ENCODE assay signal across 8 cellular contexts in genomic region chr19:48746738-48747575, GRCh38. TPM values are rescaled to one million over a fixed set of nuclear protein-coding genes. Genes with fewer than 3 reads are reported as not detected.
DNase-seq lines count a peak whose midpoint lies in the region; ATAC-seq and TF ChIP-seq lines count a peak whose summit lies in the region.

Gene IZUMO1 (minus strand): TSS chr19:48746909. CDS start chr19:48745859, 1,050 bp downstream.

- H3K56ac ChIP-seq in H9 (ENCODE audit: insufficient read length, low read depth, low read length) = no peak within 1 kb of the TSS

- peak within 1 kb of the TSS; percentile 71 for H3K4me2 ChIP-seq in H9 (ENCODE audit: insufficient read depth, insufficient read length, low read length)
- H3K4me2 ChIP-seq in skeletal muscle satellite cell (ENCODE audit: low read length) = peak within 1 kb of the TSS; percentile 83

- no peak within 1 kb of the TSS for H2AK5ac ChIP-seq in H9 (ENCODE audit: insufficient read length, low read length)

- peaks cover 4% of the 10 kb centered on the region; the same call in 1 of the 2 replicates for H3K79me2 ChIP-seq in H9 (ENCODE audit: insufficient read depth, low read length)

- peaks cover 5% of the 10 kb centered on the region for H3K23me2 ChIP-seq in H9 (ENCODE audit: insufficient read length, low read depth, low read length, poor library complexity, severe bottlenecking)

- H2BK20ac ChIP-seq in H9 (ENCODE audit: low read depth, low read length, poor library complexity, severe bottlenecking) = no peak within 1 kb of the TSS

- H2BK5ac ChIP-seq in H9 (ENCODE audit: insufficient read length, low read length) = no peak within 1 kb of the TSS

- no CpG with 5 or more reads among the region's 31 CpGs for WGBS in H9 (ENCODE audit: extremely low coverage, insufficient read length, low lambda C conversion rate)

- H2AFZ ChIP-seq in H9 (ENCODE audit: low read length) = no peak within 1 kb of the TSS

- H3K36me3 ChIP-seq in skeletal muscle satellite cell (ENCODE audit: insufficient read depth, low read length) = no peaks in the 10 kb centered on the region

- H3K4me1 Mint-ChIP-seq in H9 = peaks cover 22 to 29% of the 10 kb centered on the region in 2 experiments

- H3K27ac ChIP-seq in H9 (ENCODE audit: insufficient read length, low read depth, low read length) = no peak within 1 kb of the TSS

- peak within 1 kb of the TSS; percentile 95 to 96 (median 95); a peak in 5 of 7 replicates for H3K27ac Mint-ChIP-seq in H9

- TF ChIP-seq CTCF in H9 (conservative IDR thresholded peaks at IDR 0.05) = no peak

- H3K27me3 ChIP-seq in H9 (ENCODE audit: insufficient read depth, low read length) (no peaks in the 10 kb centered on the region), skeletal muscle satellite cell (ENCODE audit: control insufficient read depth, insufficient read depth, low read length) (peaks cover 17% of the 10 kb centered on the region)

- no peaks in the 10 kb centered on the region for H3K9me3 ChIP-seq in H9 (ENCODE audit: control insufficient read depth, low read depth, low read length)
- H3K9me3 ChIP-seq in skeletal muscle satellite cell (replicated peaks; ENCODE audit: low read length) = no peaks in the 10 kb centered on the region

- no peak within 1 kb of the TSS for H2BK12ac ChIP-seq in H9 (ENCODE audit: insufficient read length, low read depth, low read length)

- no peak within 1 kb of the TSS for H3K23ac ChIP-seq in H9 (ENCODE audit: insufficient read length, low read depth, low read length)

- H4K8ac ChIP-seq in H9 (replicated peaks; ENCODE audit: insufficient read length, low read depth, low read length) = no peak within 1 kb of the TSS

- peaks cover 6% of the 10 kb centered on the region for H3K79me1 ChIP-seq in H9 (ENCODE audit: insufficient read depth, low read depth, low read length, poor library complexity, severe bottlenecking)

- H3K18ac ChIP-seq in H9 (ENCODE audit: insufficient read length, low read depth, low read length) = peak within 1 kb of the TSS; percentile 81

- H3K4me1 ChIP-seq in H9 (ENCODE audit: insufficient read depth, low read length) = peaks cover 4% of the 10 kb centered on the region; the same call in 1 of the 2 replicates
- H3K4me1 ChIP-seq in skeletal muscle satellite cell (ENCODE audit: control insufficient read depth, insufficient read depth, low read length) = peaks cover 2% of the 10 kb centered on the region

- no peak within 1 kb of the TSS; the same call in 1 of the 2 replicates for H3K4ac ChIP-seq in H9 (ENCODE audit: low read depth, low read length)

- H2BK15ac ChIP-seq in H9 (ENCODE audit: low read depth, low read length) = no peak within 1 kb of the TSS

- peaks cover 21 to 33% (median 30%) of the 10 kb centered on the region in 3 experiments; a peak in 6 of 7 replicates for H3K36me3 Mint-ChIP-seq in H9 (ENCODE audit: insufficient read depth in 1 of 3, low read depth in 3 of 3)

- H3T11ph ChIP-seq in H9 (ENCODE audit: low read length) = no peak within 1 kb of the TSS

- no peak within 1 kb of the TSS for H4K91ac ChIP-seq in H9 (ENCODE audit: insufficient read length, low read depth, low read length)

- H3K14ac ChIP-seq in H9 (ENCODE audit: insufficient read depth, low read length) = peak within 1 kb of the TSS; percentile 50; the same call in 1 of the 2 replicates

- no peaks in the 10 kb centered on the region for H4K20me1 ChIP-seq in H9 (ENCODE audit: control insufficient read depth, insufficient read depth, insufficient read length)

- H3K4me3 Mint-ChIP-seq in H9 = peak within 1 kb of the TSS; percentile 66 to 79

- H3K4me3 ChIP-seq in skeletal muscle satellite cell (ENCODE audit: low read length) = peak within 1 kb of the TSS; percentile 77

- H2BK120ac ChIP-seq in H9 (ENCODE audit: low read depth, low read length, poor library complexity, severe bottlenecking) = no peak within 1 kb of the TSS

- H3K9me3 Mint-ChIP-seq in H9 = no peaks in the 10 kb centered on the region; a peak in 1 of 5 replicates

- peaks cover 1% of the 10 kb centered on the region; the same call in 1 of the 2 replicates for H3K27me3 Mint-ChIP-seq in H9 (ENCODE audit: low read depth)

- DNase-seq in 8988T (peak; percentile 62), H9 (peak; percentile 94), T1000 (lab: John Stamatoyannopoulos, UW) (peak; percentile 93), cerebellum (ENCODE audit: low spot score) (peak; percentile 94), inferior parietal cortex (ENCODE audit: extremely low spot score) (peak; percentile 90)

- H3K9ac ChIP-seq in H9 (ENCODE audit: extremely low read depth, insufficient read length, low read length) (peak within 1 kb of the TSS; percentile 25), skeletal muscle satellite cell (ENCODE audit: low read depth, low read length) (peak within 1 kb of the TSS; percentile 75)

- no peak for ATAC-seq in HG03025 (IDR thresholded peaks at IDR 0.05; ENCODE audit: low FRiP score, unreplicated experiment)
- no peak for ATAC-seq in HG02870 (IDR thresholded peaks at IDR 0.05; ENCODE audit: unreplicated experiment)

- H4K5ac ChIP-seq in H9 (ENCODE audit: insufficient read length, low read depth, low read length) = no peak within 1 kb of the TSS

RNA-seq across cellular contexts. Expression of gene IZUMO1, which starts in this region (rescaled TPM):
- total RNA-seq in H9 (2021) (2.6 and 3.7 TPM in 2 replicates), cerebellum (0.27 TPM)
- total RNA-seq in skeletal muscle satellite cell (2012; rRNA removed) = not detected in 2 replicates

Comparison
In these comparisons a context has a peak if more than half of its experiments do, and no peak if none do; other contexts are left out.
1. Peak in DNase-seq in cerebellum; RNA of the gene not detected or under 1 TPM.